6 cellular contexts compared by ENCODE assay signal in the genomic region with DNA sequence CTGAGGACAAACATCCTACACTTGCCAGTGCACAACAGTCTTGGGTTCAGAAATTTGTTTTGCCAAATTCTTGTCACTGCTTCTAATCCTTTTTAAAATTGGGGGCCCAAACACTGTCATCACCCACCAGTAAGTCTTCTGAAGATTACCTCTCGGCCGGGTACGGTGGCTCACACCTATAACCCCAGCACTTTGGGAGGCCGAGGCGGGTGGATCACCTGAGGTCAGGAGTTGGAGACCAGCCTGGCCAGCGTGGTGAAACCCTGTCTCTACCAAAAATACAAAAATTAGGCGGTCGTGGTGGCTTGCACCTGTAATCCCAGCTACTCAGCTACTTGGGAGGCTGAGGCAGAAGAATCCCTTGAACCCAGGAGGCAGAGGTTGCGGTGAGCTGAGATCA.
A peak's percentile ranks its signal among the peaks of the same experiment; 100 is the strongest.
DNase-seq lines count a peak whose midpoint lies in the region; TF ChIP-seq lines count a peak whose summit lies in the region.
"Not testable (repeated sequence)": the region's sequence is repeated elsewhere in the genome, so short reads cannot be mapped to it uniquely, and the experiment has no call there.

No MANE protein-coding gene starts in this region.

- H3F3A ChIP-seq in Loucy (ENCODE audit: low read depth), result not testable (repeated sequence)

- not testable (repeated sequence) for H2AFZ ChIP-seq in Loucy (ENCODE audit: low read length)

- TF ChIP-seq EP300 in sigmoid colon (IDR thresholded peaks at IDR 0.05), result not testable (repeated sequence)

- not testable (repeated sequence) for H3K36me3 ChIP-seq in BLaER1 treated with 17β-estradiol and CSF1 and Interleukin-3, amounts not matched to agents 10 nM and 100 nM; Loucy (ENCODE audit: insufficient read depth, low read length); left ventricle myocardium inferior; liver (ENCODE audit: control insufficient read depth in 4 of 4, insufficient read depth in 3 of 4, low read depth in 1 of 4, low read length in 3 of 4); sigmoid colon

- not testable (repeated sequence) for H3K9ac ChIP-seq in BLaER1 treated with 17β-estradiol and CSF1 and Interleukin-3, amounts not matched to agents 10 nM and 100 nM; liver (ENCODE audit: low read depth in 1 of 2, low read length in 2 of 2)
- H3K9ac ChIP-seq in Loucy (ENCODE audit: low read depth, low read length, poor library complexity, severe bottlenecking), result peak overlapping the region; percentile 75

- H3K27me3 ChIP-seq in BLaER1 treated with 17β-estradiol and CSF1 and Interleukin-3, amounts not matched to agents 10 nM and 100 nM; Loucy (ENCODE audit: insufficient read depth, low read length, poor library complexity, severe bottlenecking); left ventricle myocardium inferior (ENCODE audit: low read depth); liver (ENCODE audit: control insufficient read depth in 4 of 4, insufficient read depth in 4 of 4, low read length in 3 of 4); sigmoid colon: not testable (repeated sequence)

- H3K9me2 ChIP-seq in Loucy (replicated peaks; ENCODE audit: low read depth, low read length), result not testable (repeated sequence)

- not testable (repeated sequence) for TF ChIP-seq RAD21 in liver (IDR thresholded peaks at IDR 0.05)

- 87% methylated on average over 9 of the region's 9 CpGs for WGBS in liver
- WGBS in sigmoid colon, 2 donors, result 90 to 94% methylated on average over 9 of the region's 9 CpGs

- peaks cover 69 to 100% (median 83%) of the 10 kb centered on the region in 10 experiments for H3K4me1 ChIP-seq in BLaER1 treated with 17β-estradiol and CSF1 and Interleukin-3, amounts not matched to agents 10 nM and 100 nM
- peaks cover 91% of the 10 kb centered on the region for H3K4me1 ChIP-seq in Loucy (ENCODE audit: insufficient read depth, low read length, poor library complexity, severe bottlenecking)
- H3K4me1 ChIP-seq in left ventricle myocardium inferior, result peaks cover 63% of the 10 kb centered on the region
- peaks cover 0 to 17% (median 2%) of the 10 kb centered on the region in 4 donors for H3K4me1 ChIP-seq in liver (ENCODE audit: control insufficient read depth in 4 of 4, insufficient read depth in 4 of 4, low read length in 3 of 4)
- H3K4me1 ChIP-seq in sigmoid colon, result peaks cover 0 to 31% (median 14%) of the 10 kb centered on the region in 4 donors

- not testable (repeated sequence) for H3K79me2 ChIP-seq in Loucy (ENCODE audit: insufficient read depth, low read length)

- DNase-seq in epithelial cell of prostate (ENCODE audit: low read depth, low spot score); left ventricle myocardium inferior: not testable (repeated sequence)
- DNase-seq in sigmoid colon, result peak; percentile 50

- H4K20me1 ChIP-seq in BLaER1 treated with 17β-estradiol and CSF1 and Interleukin-3, amounts not matched to agents 10 nM and 100 nM; Loucy (ENCODE audit: insufficient read depth, low read length, poor library complexity, severe bottlenecking): not testable (repeated sequence)

- not testable (repeated sequence) for H3K4me3 ChIP-seq in BLaER1 treated with 17β-estradiol and CSF1 and Interleukin-3, amounts not matched to agents 10 nM and 100 nM; Loucy (ENCODE audit: low read length, poor library complexity, severe bottlenecking); left ventricle myocardium inferior; liver (ENCODE audit: low read depth in 1 of 3, low read length in 3 of 3); sigmoid colon

- not testable (repeated sequence) for H3K9me3 ChIP-seq in BLaER1 treated with 17β-estradiol and CSF1 and Interleukin-3, amounts not matched to agents 10 nM and 100 nM (replicated peaks in 1 of 11); Loucy (ENCODE audit: insufficient read depth, low read depth, low read length); left ventricle myocardium inferior (replicated peaks); liver (ENCODE audit: control insufficient read depth in 4 of 4, low read length in 3 of 4); sigmoid colon

- intact Hi-C loops in left ventricle myocardium inferior (cut with micrococcal nuclease), result loop anchor here (10.0 kb wide), 1 partner anchor 59 kb away; no protein-coding TSS in a partner anchor
- intact Hi-C loops in sigmoid colon (cut with DNase I), result not testable (repeated sequence)

- H3K27ac ChIP-seq in BLaER1 treated with 17β-estradiol and CSF1 and Interleukin-3, amounts not matched to agents 10 nM and 100 nM, result not testable (repeated sequence)
- H3K27ac ChIP-seq in epithelial cell of prostate (peak overlapping the region; percentile 97), left ventricle myocardium inferior (replicated peaks) (peak overlapping the region; percentile 20), liver (ENCODE audit: low read depth in 1 of 2, low read length in 2 of 2) (peak overlapping the region; percentile 35), sigmoid colon (peak overlapping the region in 1 of 4 donors; percentile 96)

- peak overlapping the region in 6 of 11 experiments; percentile 68 to 94 (median 86); a peak in 7 of 22 replicates for H3K4me2 ChIP-seq in BLaER1 treated with 17β-estradiol and CSF1 and Interleukin-3, amounts not matched to agents 10 nM and 100 nM
- not testable (repeated sequence) for H3K4me2 ChIP-seq in Loucy (ENCODE audit: low read depth, low read length, poor library complexity, severe bottlenecking)

- TF ChIP-seq POLR2A in sigmoid colon (IDR thresholded peaks at IDR 0.05), result not testable (repeated sequence)

- not testable (repeated sequence) for TF ChIP-seq CTCF in Loucy (conservative IDR thresholded peaks at IDR 0.05; ENCODE audit: low read length); left ventricle myocardium inferior (IDR thresholded peaks at IDR 0.05; ENCODE audit: borderline replicate concordance); liver (IDR thresholded peaks at IDR 0.05; ENCODE audit: low read depth, low read length, missing input control); sigmoid colon (IDR thresholded peaks at IDR 0.05)
